Comparison of ENCODE assay signal across 1 cellular context in the genomic region with DNA sequence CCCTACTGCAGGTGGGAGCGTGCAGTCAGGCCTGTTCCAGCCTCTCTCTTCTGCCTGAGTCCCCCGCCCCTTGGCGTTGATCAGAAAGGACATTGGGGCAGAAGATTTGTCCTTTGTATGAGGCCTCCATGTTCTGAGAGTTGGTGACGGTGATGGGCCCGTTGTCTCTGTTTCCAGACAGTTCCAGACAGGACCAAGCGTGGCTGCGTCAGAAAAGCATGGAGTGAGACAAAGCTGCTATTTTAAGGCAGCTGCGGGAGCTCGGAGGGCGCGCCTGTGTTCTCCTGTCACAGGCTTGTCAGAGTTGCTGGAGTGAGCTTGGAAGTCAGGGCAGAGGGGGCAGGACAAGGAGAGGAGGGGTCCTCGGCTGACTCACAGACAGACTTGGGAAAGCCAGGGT.
TF ChIP-seq lines count a peak whose summit lies in the region.

No MANE protein-coding gene starts in this region.

TF ChIP-seq in H1, 55 proteins besides CTCF, POLR2A, EP300 and RAD21 (continued from another document):
- TF ChIP-seq CEBPB (IDR thresholded peaks at IDR 0.05; ENCODE audit: low read depth, low read length): no peak
- TF ChIP-seq HDAC2 (IDR thresholded peaks at IDR 0.05; ENCODE audit: borderline replicate concordance in 1 of 2, low read depth in 2 of 2, low read length in 2 of 2): no peak
- no peak for TF ChIP-seq SAP30 (IDR thresholded peaks at IDR 0.05; ENCODE audit: insufficient read depth, insufficient replicate concordance, low read length)
- TF ChIP-seq EGR1 (IDR thresholded peaks at IDR 0.05; ENCODE audit: borderline replicate concordance, low read depth, low read length): no peak
- no peak for TF ChIP-seq ASH2L (IDR thresholded peaks at IDR 0.05; ENCODE audit: low read length)
- TF ChIP-seq USF2 (IDR thresholded peaks at IDR 0.05; ENCODE audit: low read length): no peak
- TF ChIP-seq PHF8 (conservative IDR thresholded peaks at IDR 0.05; ENCODE audit: low read depth, low read length): no peak
- no peak for TF ChIP-seq KDM1A (IDR thresholded peaks at IDR 0.05; ENCODE audit: borderline replicate concordance, low read length)
- no peak for TF ChIP-seq CBX5 (IDR thresholded peaks at IDR 0.05; ENCODE audit: low read depth, low read length)
TF ChIP-seq in H1: peak in this region for 0.
